Comparison of ENCODE assay signal across 8 cellular contexts in genomic region chr3:46923559-46924350, GRCh38. TPM values are rescaled to one million over a fixed set of nuclear protein-coding genes. Genes with fewer than 3 reads are reported as not detected.
DNase-seq lines count a peak whose midpoint lies in the region; ATAC-seq and TF ChIP-seq lines count a peak whose summit lies in the region.

No MANE protein-coding gene starts in this region.

- H3K4me1 ChIP-seq in Peyer's patch: peaks cover 12 to 31% (median 30%) of the 10 kb centered on the region in 4 donors

- peak in 5 of 6 experiments; percentile 46 to 92 (median 85) for TF ChIP-seq CTCF in Peyer's patch (IDR thresholded peaks at IDR 0.05)
- peak; percentile 87 for TF ChIP-seq CTCF in brain microvascular endothelial cell (IDR thresholded peaks at IDR 0.05; ENCODE audit: low read depth, low read length, missing control alignments)

- H3K4me3 ChIP-seq in Peyer's patch (no peak overlapping the region), brain microvascular endothelial cell (ENCODE audit: low read depth, low read length) (no peak overlapping the region)

- H3K4me3 Mint-ChIP-seq in stimulated activated effector memory CD8-positive, alpha-beta T cell treated with anti-CD3 and anti-CD28 coated beads, Interleukin-12 subunit alpha, Interleukin-12 subunit beta, amount 100 ng/mL, for 72 hours: no peak overlapping the region

- no peaks in the 10 kb centered on the region for H3K9me3 ChIP-seq in Peyer's patch

- peak; percentile 48 for ATAC-seq in stimulated activated effector memory CD8-positive, alpha-beta T cell treated with anti-CD3 and anti-CD28 coated beads, Interleukin-12 subunit alpha, Interleukin-12 subunit beta, amount 100 ng/mL, for 72 hours
- ATAC-seq in HG03457 (IDR thresholded peaks at IDR 0.05; ENCODE audit: unreplicated experiment): no peak
- ATAC-seq in HG03039 (IDR thresholded peaks at IDR 0.05; ENCODE audit: unreplicated experiment): no peak

- H3K4me1 Mint-ChIP-seq in stimulated activated effector memory CD8-positive, alpha-beta T cell treated with anti-CD3 and anti-CD28 coated beads, Interleukin-12 subunit alpha, Interleukin-12 subunit beta, amount 100 ng/mL, for 72 hours: peaks cover 47% of the 10 kb centered on the region

- H3K27ac ChIP-seq in Peyer's patch (peak overlapping the region in 1 of 4 donors; percentile 10), brain microvascular endothelial cell (no peak overlapping the region)

- DNase-seq in DMS 273 (lab: John Stamatoyannopoulos, UW; ENCODE audit: unreplicated experiment) (peak; percentile 41), DMS 273 treated with DMSO at 0.1 percent for 48 hours (lab: John Stamatoyannopoulos, UW) (no peak), Peyer's patch (peak in 2 of 3 donors; percentile 65), brain microvascular endothelial cell (no peak), islet precursor cell (peak; percentile 76)
- DNase-seq in stimulated activated effector memory CD8-positive, alpha-beta T cell treated with anti-CD3 and anti-CD28 coated beads, Interleukin-12 subunit alpha, Interleukin-12 subunit beta, amount 100 ng/mL, for 72 hours (ENCODE audit: low spot score in 2 of 2): no peak

- H3K36me3 Mint-ChIP-seq in stimulated activated effector memory CD8-positive, alpha-beta T cell treated with anti-CD3 and anti-CD28 coated beads, Interleukin-12 subunit alpha, Interleukin-12 subunit beta, amount 100 ng/mL, for 72 hours: peaks cover 94% of the 10 kb centered on the region

- H3K27me3 ChIP-seq in Peyer's patch (no peaks in the 10 kb centered on the region), brain microvascular endothelial cell (replicated peaks) (no peaks in the 10 kb centered on the region)

- H3K36me3 ChIP-seq in Peyer's patch (peaks cover 0 to 76% (median 0%) of the 10 kb centered on the region in 3 donors), brain microvascular endothelial cell (replicated peaks) (peaks cover 63% of the 10 kb centered on the region)

- H3K9me3 Mint-ChIP-seq in stimulated activated effector memory CD8-positive, alpha-beta T cell treated with anti-CD3 and anti-CD28 coated beads, Interleukin-12 subunit alpha, Interleukin-12 subunit beta, amount 100 ng/mL, for 72 hours: peaks cover 3% of the 10 kb centered on the region

- TF ChIP-seq POLR2A in Peyer's patch (IDR thresholded peaks at IDR 0.05): no peak

- in situ Hi-C loops in brain microvascular endothelial cell (cut with HindIII; ENCODE audit: low pct_ligation_motif_present, low sequenced_read_pairs): no loop called here

- H3K27ac Mint-ChIP-seq in stimulated activated effector memory CD8-positive, alpha-beta T cell treated with anti-CD3 and anti-CD28 coated beads, Interleukin-12 subunit alpha, Interleukin-12 subunit beta, amount 100 ng/mL, for 72 hours: peak overlapping the region; percentile 90

RNA-seq across cellular contexts. Expression of gene PTH1R, which starts 46.2 kb away (rescaled TPM):
- 10 to 100 TPM in 1 of 4 donors, 1 to 10 TPM in 3; 2.4 to 12.4 (median 5.7) TPM for total RNA-seq in Peyer's patch

RNA-seq across cellular contexts. Expression of gene CCDC12, which starts 52.8 kb away (rescaled TPM):
- total RNA-seq in Peyer's patch: 10 to 100 TPM; 41.7 to 90.0 (median 59.2) TPM

RNA-seq across cellular contexts. Expression of gene NBEAL2, which starts 55.7 kb away (rescaled TPM):
- total RNA-seq in Peyer's patch: 100 to 1,000 TPM; 111 to 304 (median 229) TPM

Comparison
In these comparisons a context has a peak if more than half of its experiments do, and no peak if none do; other contexts are left out.
1. DNase-seq: peak in DMS 273 (single experiment), Peyer's patch (2 of 3) and islet precursor cell (single experiment); none in DMS 273 treated with DMSO at 0.1 percent for 48 hours (single experiment), brain microvascular endothelial cell (single experiment) and stimulated activated effector memory CD8-positive, alpha-beta T cell treated with anti-CD3 and anti-CD28 coated beads, Interleukin-12 subunit alpha, Interleukin-12 subunit beta, amount 100 ng/mL, for 72 hours (0 of 2).